ENCODE assay signal across 19 cellular contexts in genomic region chr13:30826911-30827577, GRCh38.
DNase-seq lines count a peak whose midpoint lies in the region; ATAC-seq and TF ChIP-seq lines count a peak whose summit lies in the region.
"Had no signal": no experiment of that assay in that cellular context is flagged by ENCODE, and none has a peak within 500 bp of the region (broad histone marks: within the 10 kb centered on the region; RNA-seq: fewer than 3 reads in every experiment).

No MANE protein-coding gene starts in this region.

- H3K27me3 Mint-ChIP-seq in CD14-positive monocyte (ENCODE audit: low read depth in 3 of 3) (peaks cover 3 to 14% (median 8%) of the 10 kb centered on the region in 3 donors), WTC11 (ENCODE audit: low read depth) (peaks cover 75% of the 10 kb centered on the region)

- no peak overlapping the region for H3K27ac ChIP-seq in heart right ventricle
- H3K27ac ChIP-seq: 22Rv1, A549 had no signal

- no peak overlapping the region for H3K27ac Mint-ChIP-seq in CD14-positive monocyte
- H3K27ac Mint-ChIP-seq in WTC11: no peak overlapping the region
- peak overlapping the region; percentile 39 for H3K27ac Mint-ChIP-seq in stimulated activated effector memory CD8-positive, alpha-beta T cell treated with anti-CD3 and anti-CD28 coated beads, Interleukin-12 subunit alpha, Interleukin-12 subunit beta, amount 100 ng/mL, for 72 hours
- H3K27ac Mint-ChIP-seq: CD8-positive, alpha-beta T cell; HFFc6; IgD-negative memory B cell had no signal

- no peak overlapping the region for H3K4me3 ChIP-seq in heart right ventricle
- H3K4me3 ChIP-seq: A549 had no signal

- no peaks in the 10 kb centered on the region for H3K4me1 ChIP-seq in heart right ventricle

- peaks cover 6% of the 10 kb centered on the region for H3K4me1 Mint-ChIP-seq in CD14-positive monocyte
- H3K4me1 Mint-ChIP-seq in WTC11: peaks cover 14% of the 10 kb centered on the region
- H3K4me1 Mint-ChIP-seq in stimulated activated effector memory CD8-positive, alpha-beta T cell treated with anti-CD3 and anti-CD28 coated beads, Interleukin-12 subunit alpha, Interleukin-12 subunit beta, amount 100 ng/mL, for 72 hours: peaks cover 4% of the 10 kb centered on the region

- POLR2A ChIA-PET in WTC11 (lab: Charles Lee): no interaction called here

- intact Hi-C loops in CD14-positive monocyte (cut with micrococcal nuclease): no loop called here
- intact Hi-C loops in heart right ventricle (cut with DNase I): no loop called here

- CTCF ChIA-PET in WTC11 (lab: Charles Lee): interaction anchor here (1.2 to 1.4 kb wide), 2 partner anchors 38 to 218 kb away, joined by 3 read pairs; no protein-coding TSS in a partner anchor

- H3K4me3 Mint-ChIP-seq in CD14-positive monocyte (no peak overlapping the region), WTC11 (no peak overlapping the region)
- no peak overlapping the region for H3K4me3 Mint-ChIP-seq in stimulated activated effector memory CD8-positive, alpha-beta T cell treated with anti-CD3 and anti-CD28 coated beads, Interleukin-12 subunit alpha, Interleukin-12 subunit beta, amount 100 ng/mL, for 72 hours
- H3K4me3 Mint-ChIP-seq: CD8-positive, alpha-beta T cell; HFFc6; IgD-negative memory B cell had no signal

- ATAC-seq in WTC11 (peak; percentile 20), heart right ventricle (no peak)
- no peak for ATAC-seq in stimulated activated effector memory CD8-positive, alpha-beta T cell treated with anti-CD3 and anti-CD28 coated beads, Interleukin-12 subunit alpha, Interleukin-12 subunit beta, amount 100 ng/mL, for 72 hours
- ATAC-seq: A549; CD8-positive, alpha-beta T cell; HCT116; HepG2 had no signal

- TF ChIP-seq CTCF in CD14-positive monocyte (IDR thresholded peaks at IDR 0.05) (no peak), WTC11 (IDR thresholded peaks at IDR 0.05) (no peak), heart right ventricle (IDR thresholded peaks at IDR 0.05) (no peak)

- DNase-seq in CD14-positive monocyte (ENCODE audit: low spot score): peak; percentile 29
- DNase-seq in WTC11 (ENCODE audit: low spot score): no peak
- DNase-seq in islet precursor cell: peak; percentile 47
- DNase-seq in stimulated activated effector memory CD8-positive, alpha-beta T cell treated with anti-CD3 and anti-CD28 coated beads, Interleukin-12 subunit alpha, Interleukin-12 subunit beta, amount 100 ng/mL, for 72 hours (ENCODE audit: low spot score in 2 of 2): no peak
- DNase-seq in kidney glomerular epithelial cell (lab: John Stamatoyannopoulos, UW): no peak
- no peak for DNase-seq in C1 segment of cervical spinal cord (lab: John Stamatoyannopoulos, UW)
- DNase-seq in heart right ventricle: no peak
- DNase-seq: AML-193; CD8-positive, alpha-beta T cell; COR-L47; DMS 273 treated with DMSO at 0.1 percent for 48 hours; DMS53; HFFc6; KBM-7 had no signal

- H3K9me3 Mint-ChIP-seq in CD14-positive monocyte (peaks cover 0 to 4% (median 0%) of the 10 kb centered on the region in 7 donors), WTC11 (no peaks in the 10 kb centered on the region)
- no peaks in the 10 kb centered on the region for H3K9me3 Mint-ChIP-seq in stimulated activated effector memory CD8-positive, alpha-beta T cell treated with anti-CD3 and anti-CD28 coated beads, Interleukin-12 subunit alpha, Interleukin-12 subunit beta, amount 100 ng/mL, for 72 hours
- H3K9me3 Mint-ChIP-seq: CD8-positive, alpha-beta T cell; HFFc6 had no signal

- no peaks in the 10 kb centered on the region for H3K9me3 ChIP-seq in heart right ventricle
- H3K9me3 ChIP-seq: A549 had no signal

- WGBS in heart right ventricle, 2 donors: 96 to 97% methylated on average over 15 of the region's 15 CpGs

- H3K36me3 Mint-ChIP-seq in CD14-positive monocyte: no peaks in the 10 kb centered on the region
- no peaks in the 10 kb centered on the region for H3K36me3 Mint-ChIP-seq in WTC11
- no peaks in the 10 kb centered on the region for H3K36me3 Mint-ChIP-seq in stimulated activated effector memory CD8-positive, alpha-beta T cell treated with anti-CD3 and anti-CD28 coated beads, Interleukin-12 subunit alpha, Interleukin-12 subunit beta, amount 100 ng/mL, for 72 hours
- H3K36me3 Mint-ChIP-seq: CD8-positive, alpha-beta T cell had no signal

- peaks cover 0 to 13% (median 0%) of the 10 kb centered on the region in 7 donors for H3K27me3 ChIP-seq in heart right ventricle

- no peaks in the 10 kb centered on the region for H3K36me3 ChIP-seq in heart right ventricle

TF ChIP-seq in WTC11, 78 proteins besides CTCF, POLR2A, EP300 and RAD21:
- no peak for TF ChIP-seq ZNF317 (CRISPR knock-in tag; IDR thresholded peaks at IDR 0.05; ENCODE audit: borderline replicate concordance, low read depth)
- TF ChIP-seq NFYB (CRISPR knock-in tag; conservative IDR thresholded peaks at IDR 0.05; ENCODE audit: low read depth): no peak
- no peak for TF ChIP-seq SP1 (CRISPR knock-in tag; conservative IDR thresholded peaks at IDR 0.05)
- no peak for TF ChIP-seq FOXP4 (CRISPR knock-in tag; IDR thresholded peaks at IDR 0.05)
- TF ChIP-seq ESRRA (CRISPR knock-in tag; IDR thresholded peaks at IDR 0.05; ENCODE audit: borderline replicate concordance): no peak
- no peak for TF ChIP-seq NR3C1 (CRISPR knock-in tag; conservative IDR thresholded peaks at IDR 0.05; ENCODE audit: low read depth)
- TF ChIP-seq OVOL2 (CRISPR knock-in tag; IDR thresholded peaks at IDR 0.05; ENCODE audit: borderline replicate concordance): no peak
- no peak for TF ChIP-seq ZNF138 (CRISPR knock-in tag; conservative IDR thresholded peaks at IDR 0.05)
- no peak for TF ChIP-seq ZNF121 (CRISPR knock-in tag; IDR thresholded peaks at IDR 0.05)
- TF ChIP-seq ATF2 (CRISPR knock-in tag; IDR thresholded peaks at IDR 0.05; ENCODE audit: borderline replicate concordance, low read depth): no peak
- TF ChIP-seq USF1 (CRISPR knock-in tag; IDR thresholded peaks at IDR 0.05): no peak
TF ChIP-seq in WTC11: peak in this region for 0.

Comparison
In these comparisons a context has a peak if more than half of its experiments do, and no peak if none do; other contexts are left out.
1. DNase-seq: peak in CD14-positive monocyte (single experiment) and islet precursor cell (single experiment); none in WTC11 (single experiment), stimulated activated effector memory CD8-positive, alpha-beta T cell treated with anti-CD3 and anti-CD28 coated beads, Interleukin-12 subunit alpha, Interleukin-12 subunit beta, amount 100 ng/mL, for 72 hours (0 of 2), kidney glomerular epithelial cell (single experiment), C1 segment of cervical spinal cord (0 of 14) and heart right ventricle (0 of 2).